ENCODE assay signal across 2 cellular contexts in the genomic region with DNA sequence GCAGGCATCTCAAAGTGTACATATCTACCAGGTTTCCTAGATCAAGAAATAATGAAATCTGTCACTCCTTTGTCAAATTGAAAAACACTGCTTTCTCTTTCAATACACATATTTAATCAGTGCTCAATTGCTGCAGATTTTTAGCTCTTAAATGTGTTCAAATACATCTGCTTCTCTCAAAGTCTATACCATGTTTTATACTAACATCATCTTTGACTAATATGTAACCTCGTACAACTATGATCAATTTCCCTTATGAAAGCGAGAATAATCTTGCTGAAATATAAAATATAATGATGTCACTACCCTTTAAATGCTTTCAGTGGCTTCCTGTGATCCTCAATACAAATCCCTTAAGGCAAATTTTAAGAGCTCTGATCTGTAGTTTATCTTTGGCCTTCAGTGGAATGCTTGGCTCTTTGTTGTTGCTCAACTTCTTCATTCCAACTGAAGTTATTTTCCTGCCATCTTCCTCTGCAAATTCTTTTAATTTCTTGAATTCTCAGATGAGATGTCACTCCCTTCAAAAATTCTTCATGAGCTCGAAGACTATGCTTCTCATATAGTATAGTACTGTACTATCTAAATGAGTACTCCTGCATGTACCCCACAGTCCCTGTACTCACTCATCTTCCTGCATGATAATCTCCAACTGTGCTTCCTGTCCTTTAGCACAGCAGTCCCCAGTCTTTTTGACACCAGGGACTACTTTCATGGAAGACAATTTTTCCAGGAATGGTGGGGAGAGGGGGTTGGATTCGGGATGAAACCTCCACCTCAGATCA.
TF ChIP-seq lines count a peak whose summit lies in the region.

No MANE protein-coding gene starts in this region.

TF ChIP-seq in HepG2, 621 proteins besides CTCF, POLR2A, EP300 and RAD21 (continued from another document):
- TF ChIP-seq ZNF503 (CRISPR knock-in tag; IDR thresholded peaks at IDR 0.05) (no peak), SMARCC2 (IDR thresholded peaks at IDR 0.05) (no peak), ZNF749 (CRISPR knock-in tag; IDR thresholded peaks at IDR 0.05; ENCODE audit: borderline replicate concordance) (no peak), HNRNPL (IDR thresholded peaks at IDR 0.05; ENCODE audit: low read depth, low read length) (no peak), CBFB (CRISPR knock-in tag; IDR thresholded peaks at IDR 0.05) (no peak), ZFP36 (IDR thresholded peaks at IDR 0.05; ENCODE audit: borderline replicate concordance, low read depth, low read length, partially characterized antibody) (no peak), AKAP8 (CRISPR knock-in tag; IDR thresholded peaks at IDR 0.05) (no peak), CSRNP1 (CRISPR knock-in tag; IDR thresholded peaks at IDR 0.05) (no peak), ZBTB42 (CRISPR knock-in tag; IDR thresholded peaks at IDR 0.05) (no peak), SMYD3 (CRISPR knock-in tag; IDR thresholded peaks at IDR 0.05) (no peak)
- TF ChIP-seq, protein P1, sequence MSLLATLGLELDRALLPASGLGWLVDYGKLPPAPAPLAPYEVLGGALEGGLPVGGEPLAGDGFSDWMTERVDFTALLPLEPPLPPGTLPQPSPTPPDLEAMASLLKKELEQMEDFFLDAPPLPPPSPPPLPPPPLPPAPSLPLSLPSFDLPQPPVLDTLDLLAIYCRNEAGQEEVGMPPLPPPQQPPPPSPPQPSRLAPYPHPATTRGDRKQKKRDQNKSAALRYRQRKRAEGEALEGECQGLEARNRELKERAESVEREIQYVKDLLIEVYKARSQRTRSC (CRISPR knock-in tag; IDR thresholded peaks at IDR 0.05; ENCODE audit: low read depth): no peak

TF ChIP-seq in GM23338, 12 proteins besides CTCF, POLR2A, EP300 and RAD21 (continued from another document):
- TF ChIP-seq ZNF462 (CRISPR knock-in tag; IDR thresholded peaks at IDR 0.05) (no peak), NANOG (IDR thresholded peaks at IDR 0.05; ENCODE audit: borderline replicate concordance) (no peak), ZNF114 (CRISPR knock-in tag; IDR thresholded peaks at IDR 0.05) (no peak), REST (IDR thresholded peaks at IDR 0.05; ENCODE audit: unreplicated experiment) (no peak), ZNF331 (CRISPR knock-in tag; IDR thresholded peaks at IDR 0.05; ENCODE audit: low read depth) (no peak), EZH2 (IDR thresholded peaks at IDR 0.05; ENCODE audit: low read depth, unreplicated experiment) (no peak), JUNB (IDR thresholded peaks at IDR 0.05; ENCODE audit: unreplicated experiment) (no peak), EZH2phosphoT487 (IDR thresholded peaks at IDR 0.05; ENCODE audit: unreplicated experiment) (no peak), STAT1 (IDR thresholded peaks at IDR 0.05; ENCODE audit: unreplicated experiment) (no peak), POLR2AphosphoS5 (IDR thresholded peaks at IDR 0.05; ENCODE audit: low read depth) (no peak)
